Comparison of ENCODE assay signal across 8 cellular contexts in the genomic region with DNA sequence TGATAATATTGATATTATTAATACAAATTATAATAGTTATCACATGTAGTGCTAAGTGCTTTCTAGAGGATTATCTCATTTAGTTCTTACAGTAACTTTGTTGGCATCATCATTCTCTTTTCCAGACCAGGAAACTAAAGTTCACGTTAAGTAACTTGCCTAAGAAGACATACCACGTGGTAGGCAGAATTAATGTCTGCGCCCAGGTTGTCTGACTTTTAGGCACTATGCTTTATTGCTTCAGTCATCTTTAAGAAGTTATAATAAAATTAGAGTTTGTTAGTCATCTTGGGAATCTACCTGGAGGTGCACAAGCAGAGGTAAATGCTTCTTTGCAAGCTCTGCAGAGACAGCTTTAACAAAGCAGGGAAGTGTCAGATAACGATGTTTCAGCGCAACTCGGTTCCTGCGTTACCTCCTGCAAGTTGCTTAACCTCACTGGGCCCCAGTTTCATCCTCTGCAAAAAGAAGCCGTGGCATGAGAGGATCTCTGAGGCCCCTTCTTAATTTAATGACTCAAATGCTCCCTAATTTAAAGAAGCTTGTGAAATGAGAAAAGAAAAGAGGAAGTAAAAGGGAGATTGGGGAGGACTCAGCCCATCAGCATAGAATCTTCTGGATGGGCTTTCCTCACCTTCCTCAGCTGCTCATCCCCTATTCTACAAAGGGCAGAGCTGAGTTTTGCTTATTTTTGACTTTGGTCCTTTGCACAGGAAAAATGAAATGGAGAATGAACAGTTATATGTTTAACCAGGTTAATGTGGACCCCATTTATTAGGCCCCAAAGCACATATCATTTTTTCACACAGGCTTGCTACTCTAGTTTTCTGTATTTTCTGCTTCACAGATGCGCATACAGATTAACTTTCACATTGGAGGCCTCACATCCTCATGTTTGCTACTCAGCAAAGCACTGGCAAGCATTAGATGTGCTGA. TPM values are rescaled to one million over a fixed set of nuclear protein-coding genes. Genes with fewer than 3 reads are reported as not detected.
A peak's percentile ranks its signal among the peaks of the same experiment; 100 is the strongest.
DNase-seq lines count a peak whose midpoint lies in the region; TF ChIP-seq lines count a peak whose summit lies in the region.

No MANE protein-coding gene starts in this region.

- peak overlapping the region; percentile 82 to 100 (median 99) for H3K27ac Mint-ChIP-seq in CD8-positive, alpha-beta memory T cell
- peak overlapping the region; percentile 93 to 96 (median 95) for H3K27ac Mint-ChIP-seq in IgD-negative memory B cell
- peak overlapping the region; percentile 98 for H3K27ac Mint-ChIP-seq in activated naive CD8-positive, alpha-beta T cell

- DNase-seq in CD8-positive, alpha-beta memory T cell: peak in 1 of 5 donors; percentile 31
- peak; percentile 15 for DNase-seq in GM20000 (ENCODE audit: low spot score)
- DNase-seq in thyroid gland: no peak
- DNase-seq in NCI-H187 (lab: John Stamatoyannopoulos, UW): no peak
- no peak for DNase-seq in A673 (ENCODE audit: low spot score)
- DNase-seq in EL: no peak

- WGBS in thyroid gland, 2 donors: 69 to 87% methylated on average over 9 of the region's 9 CpGs

- peaks cover 65% of the 10 kb centered on the region for H3K4me1 ChIP-seq in CD8-positive, alpha-beta memory T cell (ENCODE audit: insufficient read depth, low read length)
- H3K4me1 ChIP-seq in thyroid gland: peaks cover 17 to 43% of the 10 kb centered on the region in 2 donors
- H3K4me1 ChIP-seq in A673 (ENCODE audit: insufficient read depth, low read length, poor library complexity, severe bottlenecking): peaks cover 52% of the 10 kb centered on the region

- peak overlapping the region; percentile 96 to 100 (median 98) for H3K4me3 Mint-ChIP-seq in CD8-positive, alpha-beta memory T cell
- peak overlapping the region; percentile 86 to 99 (median 94) for H3K4me3 Mint-ChIP-seq in IgD-negative memory B cell
- peak overlapping the region; percentile 99 for H3K4me3 Mint-ChIP-seq in activated naive CD8-positive, alpha-beta T cell

- no peaks in the 10 kb centered on the region for H3K9me3 Mint-ChIP-seq in CD8-positive, alpha-beta memory T cell
- H3K9me3 Mint-ChIP-seq in IgD-negative memory B cell: no peaks in the 10 kb centered on the region
- H3K9me3 Mint-ChIP-seq in activated naive CD8-positive, alpha-beta T cell (ENCODE audit: low read depth): no peaks in the 10 kb centered on the region

- H3K4me1 Mint-ChIP-seq in CD8-positive, alpha-beta memory T cell: peaks cover 69 to 86% (median 72%) of the 10 kb centered on the region in 3 donors
- peaks cover 39 to 64% (median 45%) of the 10 kb centered on the region in 3 donors for H3K4me1 Mint-ChIP-seq in IgD-negative memory B cell
- H3K4me1 Mint-ChIP-seq in activated naive CD8-positive, alpha-beta T cell (ENCODE audit: low read depth): peaks cover 86% of the 10 kb centered on the region

- no peak for TF ChIP-seq POLR2A in thyroid gland (IDR thresholded peaks at IDR 0.05)

- no peaks in the 10 kb centered on the region for H3K9me3 ChIP-seq in CD8-positive, alpha-beta memory T cell (ENCODE audit: low read length)
- H3K9me3 ChIP-seq in thyroid gland (no peaks in the 10 kb centered on the region), A673 (ENCODE audit: low read depth, low read length, poor library complexity, severe bottlenecking) (no peaks in the 10 kb centered on the region)

- CTCF ChIA-PET in CD8-positive, alpha-beta memory T cell (lab: Charles Lee): interaction anchor here (1.4 to 4.1 kb wide), 3 partner anchors 17 to 40 kb away, joined by 3 to 14 read pairs (median 6); a partner anchor contains a TSS
- CTCF ChIA-PET in A673 (lab: Charles Lee): no interaction called here

- POLR2A ChIA-PET in CD8-positive, alpha-beta memory T cell (lab: Charles Lee): interaction anchor here (0.7 to 1.2 kb wide), 6 partner anchors 8 to 185 kb away, joined by 3 to 6 read pairs (median 4); a partner anchor contains a TSS
- POLR2A ChIA-PET in A673 (lab: Charles Lee; ENCODE audit: low non-redundant PET): no interaction called here

- no peak for TF ChIP-seq CTCF in GM20000 (IDR thresholded peaks at IDR 0.05; ENCODE audit: extremely low read depth, missing control alignments)
- TF ChIP-seq CTCF in thyroid gland (IDR thresholded peaks at IDR 0.05): no peak
- TF ChIP-seq CTCF in A673 (conservative IDR thresholded peaks at IDR 0.05; ENCODE audit: low read depth, low read length): no peak

- H3K36me3 ChIP-seq in CD8-positive, alpha-beta memory T cell (ENCODE audit: insufficient read depth, low read length): peaks cover 7% of the 10 kb centered on the region
- H3K36me3 ChIP-seq in thyroid gland (no peaks in the 10 kb centered on the region), A673 (ENCODE audit: insufficient read depth, low read length, poor library complexity, severe bottlenecking) (no peaks in the 10 kb centered on the region)

- no TSS peak for BruUV-seq in A673 (replicated peaks; lab: Mats Ljungman, UMichigan)

- peak overlapping the region; percentile 94 for H3K4me3 ChIP-seq in CD8-positive, alpha-beta memory T cell (ENCODE audit: low read length)
- H3K4me3 ChIP-seq in thyroid gland (replicated peaks in 1 of 3): no peak overlapping the region
- H3K4me3 ChIP-seq in A673 (ENCODE audit: low read depth, low read length, poor library complexity, severe bottlenecking): no peak overlapping the region

- intact Hi-C loops in thyroid gland (cut with DNase I) (no loop called here), A673 (cut with micrococcal nuclease; ENCODE audit: unreplicated experiment) (no loop called here)

- peaks cover 17 to 83% (median 25%) of the 10 kb centered on the region in 3 donors for H3K36me3 Mint-ChIP-seq in CD8-positive, alpha-beta memory T cell
- peaks cover 18% of the 10 kb centered on the region for H3K36me3 Mint-ChIP-seq in IgD-negative memory B cell
- peaks cover 16% of the 10 kb centered on the region for H3K36me3 Mint-ChIP-seq in activated naive CD8-positive, alpha-beta T cell

- peak overlapping the region; percentile 3 for H3K27ac ChIP-seq in CD8-positive, alpha-beta memory T cell (ENCODE audit: low read depth, low read length)
- H3K27ac ChIP-seq in thyroid gland: peak overlapping the region; percentile 53 to 83 (median 58)
- no peak overlapping the region for H3K27ac ChIP-seq in A673 (ENCODE audit: low read depth, low read length, poor library complexity, severe bottlenecking)

- peaks cover 0 to 5% of the 10 kb centered on the region in 2 donors for H3K27me3 Mint-ChIP-seq in CD8-positive, alpha-beta memory T cell
- no peaks in the 10 kb centered on the region for H3K27me3 Mint-ChIP-seq in IgD-negative memory B cell
- H3K27me3 Mint-ChIP-seq in activated naive CD8-positive, alpha-beta T cell: no peaks in the 10 kb centered on the region

- no peaks in the 10 kb centered on the region for H3K27me3 ChIP-seq in CD8-positive, alpha-beta memory T cell (ENCODE audit: insufficient read depth, low read length, poor library complexity, severe bottlenecking)
- H3K27me3 ChIP-seq in thyroid gland: no peaks in the 10 kb centered on the region
- no peaks in the 10 kb centered on the region for H3K27me3 ChIP-seq in A673 (replicated peaks; ENCODE audit: insufficient read depth, low read depth, low read length, poor library complexity)

RNA-seq across cellular contexts. Expression of a gene that starts 5.3 kb away (rescaled TPM):
- total RNA-seq in CD8-positive, alpha-beta memory T cell: 100 to 1,000 TPM; 495 to 511 TPM
- polyA plus RNA-seq in CD8-positive, alpha-beta memory T cell: 2,936 TPM
- 2,289 TPM for polyA plus RNA-seq in IgD-negative memory B cell
- 100 to 1,000 TPM in 1 of 4 donors, 10 to 100 TPM in 3; 54.4 to 107 (median 65.9) TPM for total RNA-seq in thyroid gland
- total RNA-seq in A673 (2021): 88.1 and 122 TPM in 2 replicates

RNA-seq across cellular contexts. Expression of a gene that starts 16.7 kb away (rescaled TPM):
- total RNA-seq in CD8-positive, alpha-beta memory T cell: not detected
- polyA plus RNA-seq in CD8-positive, alpha-beta memory T cell: not detected
- not detected for polyA plus RNA-seq in IgD-negative memory B cell
- total RNA-seq in thyroid gland (not detected), A673 (2021) (not detected in 2 replicates)

RNA-seq across cellular contexts. Expression of a gene that starts 17.8 kb away (rescaled TPM):
- 1 to 10 TPM; 2.0 to 2.1 TPM for total RNA-seq in CD8-positive, alpha-beta memory T cell
- polyA plus RNA-seq in CD8-positive, alpha-beta memory T cell: 5.3 TPM
- 1.9 TPM for polyA plus RNA-seq in IgD-negative memory B cell
- 10 to 100 TPM in 1 of 4 donors, 1 to 10 TPM in 1, under 1 TPM in 1, not detected in 1; 0.88 to 24.3 (median 5.0) TPM for total RNA-seq in thyroid gland
- not detected in 2 replicates for total RNA-seq in A673 (2021)
